In the genomic region with DNA sequence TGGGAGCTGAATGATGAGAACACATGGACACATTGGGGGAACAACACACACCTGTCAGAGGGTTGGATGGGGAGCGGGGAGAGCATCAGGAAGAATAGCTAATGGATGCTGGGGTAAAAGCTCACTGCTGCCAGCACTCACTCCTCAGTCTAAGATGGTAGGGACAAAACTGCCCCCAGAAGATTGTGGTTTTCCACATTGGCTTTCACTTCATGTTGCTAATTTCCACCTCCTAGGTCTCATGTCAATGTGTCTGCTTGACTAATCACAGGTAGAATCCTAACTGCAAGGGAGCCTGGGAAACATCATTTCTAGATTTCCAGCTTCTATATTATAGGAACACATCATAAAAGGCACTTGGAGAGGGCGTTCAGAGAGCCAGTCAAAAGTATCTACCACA, we compare ENCODE assay signal across 16 cellular contexts. TPM values are rescaled to one million over a fixed set of nuclear protein-coding genes. Genes with fewer than 3 reads are reported as not detected.
"Had no signal": no experiment of that assay in that cellular context is flagged by ENCODE, and none has a peak within 500 bp of the region (broad histone marks: within the 10 kb centered on the region; RNA-seq: fewer than 3 reads in every experiment).

No MANE protein-coding gene starts in this region.

- H3K9me3 ChIP-seq: gastroesophageal sphincter, heart right ventricle, thyroid gland, uterus had no signal

- H3K27me3 Mint-ChIP-seq: activated CD4-positive, alpha-beta memory T cell treated with anti-CD3 and anti-CD28 coated beads for 36 hours had no signal

- H3K4me3 Mint-ChIP-seq: activated CD4-positive, alpha-beta memory T cell treated with anti-CD3 and anti-CD28 coated beads for 36 hours; activated T-cell treated with anti-CD3 and anti-CD28 coated beads, Interleukin-2, amount 50 U/mL, for 72 hours; endodermal cell; stimulated activated effector memory CD8-positive, alpha-beta T cell treated with anti-CD3 and anti-CD28 coated beads, Interleukin-12 subunit alpha, Interleukin-12 subunit beta, amount 100 ng/mL, for 72 hours had no signal

- H3K4me3 ChIP-seq: cardiac muscle cell, gastroesophageal sphincter, heart right ventricle, lung, thyroid gland, uterus had no signal

- H3K27ac Mint-ChIP-seq: activated CD4-positive, alpha-beta memory T cell treated with anti-CD3 and anti-CD28 coated beads for 36 hours; activated T-cell treated with anti-CD3 and anti-CD28 coated beads, Interleukin-2, amount 50 U/mL, for 72 hours; endodermal cell; stimulated activated effector memory CD8-positive, alpha-beta T cell treated with anti-CD3 and anti-CD28 coated beads, Interleukin-12 subunit alpha, Interleukin-12 subunit beta, amount 100 ng/mL, for 72 hours had no signal

- H3K27me3 ChIP-seq: gastroesophageal sphincter, heart right ventricle, thyroid gland, uterus had no signal

- H3K9me3 Mint-ChIP-seq: activated T-cell treated with anti-CD3 and anti-CD28 coated beads, Interleukin-2, amount 50 U/mL, for 72 hours; endodermal cell; stimulated activated effector memory CD8-positive, alpha-beta T cell treated with anti-CD3 and anti-CD28 coated beads, Interleukin-12 subunit alpha, Interleukin-12 subunit beta, amount 100 ng/mL, for 72 hours had no signal

- ATAC-seq: activated T-cell treated with anti-CD3 and anti-CD28 coated beads, Interleukin-2, amount 50 U/mL, for 72 hours; gastroesophageal sphincter; heart right ventricle; stimulated activated effector memory CD8-positive, alpha-beta T cell treated with anti-CD3 and anti-CD28 coated beads, Interleukin-12 subunit alpha, Interleukin-12 subunit beta, amount 100 ng/mL, for 72 hours had no signal

- H3K27ac ChIP-seq: cardiac muscle cell, gastroesophageal sphincter, heart right ventricle, thyroid gland, uterus had no signal

- H3K4me1 ChIP-seq: gastroesophageal sphincter, thyroid gland, uterus had no signal

- FAIRE-seq: islet of Langerhans had no signal

- DNase-seq: activated CD4-positive, alpha-beta memory T cell treated with anti-CD3 and anti-CD28 coated beads for 36 hours; activated CD4-positive, alpha-beta T cell treated with anti-CD3 and anti-CD28 coated beads for 1 hour; activated T-cell treated with anti-CD3 and anti-CD28 coated beads, Interleukin-2, amount 50 U/mL, for 72 hours; endodermal cell; heart right ventricle; midbrain; posterior cingulate gyrus; retina; thyroid gland; uterus had no signal

- H3K36me3 ChIP-seq: cardiac muscle cell, gastroesophageal sphincter, heart right ventricle, thyroid gland, uterus had no signal

RNA-seq across cellular contexts. Expression of a gene that starts 22.6 kb away (rescaled TPM):
- total RNA-seq: cardiac muscle cell, dermis microvascular lymphatic vessel endothelial cell had no signal
